ENCODE assay signal across 8 cellular contexts in genomic region chr2:42100696-42101585, GRCh38. TPM values are rescaled to one million over a fixed set of nuclear protein-coding genes. Genes with fewer than 3 reads are reported as not detected.
DNase-seq lines count a peak whose midpoint lies in the region; ATAC-seq and TF ChIP-seq lines count a peak whose summit lies in the region.

No MANE protein-coding gene starts in this region.

- TF ChIP-seq POLR2A in esophagus muscularis mucosa (IDR thresholded peaks at IDR 0.05; ENCODE audit: low read depth), result no peak
- TF ChIP-seq POLR2A in transverse colon (IDR thresholded peaks at IDR 0.05), result no peak

- peaks cover 7% of the 10 kb centered on the region for H3K9me3 Mint-ChIP-seq in natural killer cell treated with Interleukin-12 subunit alpha and Interleukin-12 subunit beta and Interleukin-15 and Interleukin-18, amount 100 ng/mL, for 72 hours

- H3K27me3 Mint-ChIP-seq in natural killer cell treated with Interleukin-12 subunit alpha and Interleukin-12 subunit beta and Interleukin-15 and Interleukin-18, amount 100 ng/mL, for 72 hours, result no peaks in the 10 kb centered on the region

- no peak for DNase-seq in HL-60 (ENCODE audit: low read depth in 1 of 2, low spot score in 1 of 2)
- peak; percentile 51 for DNase-seq in activated T-cell treated with anti-CD3 and anti-CD28 coated beads for 4 hours
- no peak for DNase-seq in esophagus muscularis mucosa (ENCODE audit: extremely low spot score)
- peak; percentile 78 for DNase-seq in natural killer cell treated with Interleukin-12 subunit alpha and Interleukin-12 subunit beta and Interleukin-15 and Interleukin-18, amount 100 ng/mL, for 72 hours (ENCODE audit: low spot score)
- peak; percentile 75 for DNase-seq in transverse colon
- DNase-seq in SK-N-SH, result no peak

- in situ Hi-C loops in transverse colon (cut with MboI; ENCODE audit: low pct_ligation_motif_present in 1 of 4, low pct_unique_long_range_greater_than_20kb in 1 of 4, low sequenced_read_pairs in 3 of 4), result loop anchor here in 1 of 4 donors (25.0 kb wide), 1 partner anchor 236 kb away; no protein-coding TSS in a partner anchor

- H3K27ac Mint-ChIP-seq in natural killer cell treated with Interleukin-12 subunit alpha and Interleukin-12 subunit beta and Interleukin-15 and Interleukin-18, amount 100 ng/mL, for 72 hours, result peak overlapping the region; percentile 36 to 57

- 73% methylated on average over 22 of the region's 68 CpGs for WGBS in esophagus muscularis mucosa
- 15 to 100% methylated on average over 2 to 33 of the region's 68 CpGs for WGBS in transverse colon (ENCODE audit: low coverage in 1 of 2), 2 donors
- 94% methylated on average over 48 of the region's 68 CpGs for WGBS in SK-N-SH (ENCODE audit: low lambda C conversion rate)

- peaks cover 39 to 49% of the 10 kb centered on the region in 2 donors for H3K4me1 Mint-ChIP-seq in natural killer cell treated with Interleukin-12 subunit alpha and Interleukin-12 subunit beta and Interleukin-15 and Interleukin-18, amount 100 ng/mL, for 72 hours (ENCODE audit: low read depth in 2 of 2)

- H3K36me3 ChIP-seq in esophagus muscularis mucosa (no peaks in the 10 kb centered on the region), transverse colon (no peaks in the 10 kb centered on the region), SK-N-SH (replicated peaks in 1 of 2; ENCODE audit: control insufficient read depth in 1 of 2, insufficient read depth in 2 of 2, low read length in 1 of 2) (no peaks in the 10 kb centered on the region)

- no peak overlapping the region for H3K27ac ChIP-seq in HL-60 (replicated peaks)
- H3K27ac ChIP-seq in esophagus muscularis mucosa (replicated peaks in 1 of 4), result peak overlapping the region; percentile 85 to 90 (median 88)
- H3K27ac ChIP-seq in transverse colon, result peak overlapping the region; percentile 80 to 87 (median 82)
- H3K27ac ChIP-seq in SK-N-SH (ENCODE audit: low read depth in 2 of 2, low read length in 1 of 2), result no peak overlapping the region

- no peaks in the 10 kb centered on the region for H3F3A ChIP-seq in SK-N-SH (replicated peaks; ENCODE audit: insufficient read depth)

- no peak for TF ChIP-seq RAD21 in SK-N-SH (IDR thresholded peaks at IDR 0.05; ENCODE audit: low read length)

- no peaks in the 10 kb centered on the region for H3K9me2 ChIP-seq in SK-N-SH

- no peak overlapping the region for H3K4me2 ChIP-seq in SK-N-SH

- POLR2A ChIA-PET in SK-N-SH (lab: Yijun Ruan, JAX), result no interaction called here

- peak; percentile 44 to 63 for ATAC-seq in natural killer cell treated with Interleukin-12 subunit alpha and Interleukin-12 subunit beta and Interleukin-15 and Interleukin-18, amount 100 ng/mL, for 72 hours
- ATAC-seq in HG02870 (IDR thresholded peaks at IDR 0.05; ENCODE audit: unreplicated experiment) (no peak), GM21526 (IDR thresholded peaks at IDR 0.05; ENCODE audit: low FRiP score, unreplicated experiment) (no peak)

- H3K9ac ChIP-seq in SK-N-SH, result no peak overlapping the region

- TF ChIP-seq EP300 in esophagus muscularis mucosa (IDR thresholded peaks at IDR 0.05), result no peak
- no peak for TF ChIP-seq EP300 in transverse colon (IDR thresholded peaks at IDR 0.05; ENCODE audit: low read depth)
- no peak for TF ChIP-seq EP300 in SK-N-SH (IDR thresholded peaks at IDR 0.05; ENCODE audit: borderline replicate concordance in 1 of 2, low read depth in 1 of 2, low read length in 1 of 2)

- no peak for TF ChIP-seq CTCF in HL-60 (IDR thresholded peaks at IDR 0.05; ENCODE audit: insufficient read depth, low read length)
- no peak for TF ChIP-seq CTCF in esophagus muscularis mucosa (IDR thresholded peaks at IDR 0.05)
- TF ChIP-seq CTCF in transverse colon (IDR thresholded peaks at IDR 0.05), result no peak
- TF ChIP-seq CTCF in SK-N-SH (IDR thresholded peaks at IDR 0.05), result no peak

- CTCF ChIA-PET in SK-N-SH (lab: Yijun Ruan, JAX), result interaction anchor here (1.0 to 7.5 kb wide), 9 partner anchors 8 to 260 kb away, joined by 3 to 67 read pairs (median 3); partner anchors contain the start of gene COX7A2L

- intact Hi-C loops in esophagus muscularis mucosa (cut with DNase I) (no loop called here), transverse colon (cut with DNase I; ENCODE audit: low total_unique reads) (loop anchor here (2.0 kb wide), 1 partner anchor 68 kb away; the partner anchor contains the start of gene EML4)

- 0 out of 2 replicates have a peak overlapping the region, but pooled peaks have one; percentile 5 for H3K4me3 ChIP-seq in HL-60 (replicated peaks; ENCODE audit: insufficient read depth, low read length)
- peak overlapping the region; percentile 55 to 60 (median 56) for H3K4me3 ChIP-seq in esophagus muscularis mucosa
- peak overlapping the region; percentile 10 to 52 (median 43) for H3K4me3 ChIP-seq in transverse colon
- no peak overlapping the region for H3K4me3 ChIP-seq in SK-N-SH (ENCODE audit: low read depth in 2 of 2, low read length in 1 of 2)

- H3K79me2 ChIP-seq in SK-N-SH (ENCODE audit: insufficient read depth), result no peaks in the 10 kb centered on the region

- H3K36me3 Mint-ChIP-seq in natural killer cell treated with Interleukin-12 subunit alpha and Interleukin-12 subunit beta and Interleukin-15 and Interleukin-18, amount 100 ng/mL, for 72 hours, result peaks cover 10% of the 10 kb centered on the region

- H3K9me3 ChIP-seq in esophagus muscularis mucosa (no peaks in the 10 kb centered on the region), transverse colon (no peaks in the 10 kb centered on the region), SK-N-SH (no peaks in the 10 kb centered on the region)

- H2AFZ ChIP-seq in SK-N-SH (ENCODE audit: low read depth), result no peak overlapping the region

- H3K4me1 ChIP-seq in esophagus muscularis mucosa (peaks cover 30 to 55% (median 52%) of the 10 kb centered on the region in 4 donors), transverse colon (peaks cover 0 to 43% (median 9%) of the 10 kb centered on the region in 4 donors), SK-N-SH (ENCODE audit: control insufficient read depth in 1 of 2, insufficient read depth in 2 of 2, low read depth in 1 of 2, low read length in 1 of 2) (peaks cover 0 to 15% of the 10 kb centered on the region in 2 experiments; a peak in 1 of 4 replicates)

- peak overlapping the region; percentile 52 for H3K4me3 Mint-ChIP-seq in natural killer cell treated with Interleukin-12 subunit alpha and Interleukin-12 subunit beta and Interleukin-15 and Interleukin-18, amount 100 ng/mL, for 72 hours

- peaks cover 8% of the 10 kb centered on the region for H3K27me3 ChIP-seq in HL-60 (ENCODE audit: insufficient read depth, poor library complexity, severe bottlenecking)
- H3K27me3 ChIP-seq in esophagus muscularis mucosa, result no peaks in the 10 kb centered on the region
- H3K27me3 ChIP-seq in transverse colon, result no peaks in the 10 kb centered on the region
- H3K27me3 ChIP-seq in SK-N-SH (ENCODE audit: insufficient read depth), result no peaks in the 10 kb centered on the region

- no peaks in the 10 kb centered on the region for H4K20me1 ChIP-seq in SK-N-SH (ENCODE audit: insufficient read depth)

TF ChIP-seq in SK-N-SH, 30 proteins besides CTCF, POLR2A, EP300 and RAD21:
- TF ChIP-seq TAF1 (IDR thresholded peaks at IDR 0.05; ENCODE audit: borderline replicate concordance, low read depth, low read length), result no peak
- no peak for TF ChIP-seq NRF1 (IDR thresholded peaks at IDR 0.05; ENCODE audit: low read depth, low read length)
- no peak for TF ChIP-seq SMC3 (IDR thresholded peaks at IDR 0.05; ENCODE audit: low read depth, low read length)
- TF ChIP-seq IRF3 (IDR thresholded peaks at IDR 0.05; ENCODE audit: low read depth, low read length), result no peak
- no peak for TF ChIP-seq MEF2A (IDR thresholded peaks at IDR 0.05; ENCODE audit: borderline replicate concordance, low read depth)
- TF ChIP-seq JUND (IDR thresholded peaks at IDR 0.05), result no peak
- TF ChIP-seq USF2 (IDR thresholded peaks at IDR 0.05; ENCODE audit: borderline replicate concordance, low read depth, low read length), result no peak

RNA-seq across cellular contexts. Expression of gene PKDCC, which starts 53.1 kb away (rescaled TPM):
- total RNA-seq in esophagus muscularis mucosa, result 100 to 1,000 TPM; 102 to 290 (median 208) TPM
- total RNA-seq in natural killer cell treated with Interleukin-12 subunit alpha and Interleukin-12 subunit beta and Interleukin-15 and Interleukin-18, amount 100 ng/mL, for 72 hours, result not detected
- 100 to 1,000 TPM in 1 of 4 donors, 10 to 100 TPM in 3; 60.6 to 108 (median 74.6) TPM for total RNA-seq in transverse colon
- polyA plus RNA-seq in SK-N-SH (2012; rRNA removed), result 16.0 and 19.5 TPM in 2 replicates
- 6.9 and 10.5 TPM in 2 replicates for polyA plus RNA-seq in SK-N-SH (2012; cell fraction: cytosol; rRNA removed)
- 57.7 and 96.1 TPM in 2 replicates for polyA plus RNA-seq in SK-N-SH (2012; cell fraction: nucleus; rRNA removed)

Comparison
In these comparisons a context has a peak if more than half of its experiments do, and no peak if none do; other contexts are left out.
1. DNase-seq: peak in activated T-cell treated with anti-CD3 and anti-CD28 coated beads for 4 hours (single experiment), natural killer cell treated with Interleukin-12 subunit alpha and Interleukin-12 subunit beta and Interleukin-15 and Interleukin-18, amount 100 ng/mL, for 72 hours (single experiment) and transverse colon (single experiment); none in HL-60 (0 of 2), esophagus muscularis mucosa (single experiment) and SK-N-SH (single experiment).
2. H3K27ac ChIP-seq: peak in esophagus muscularis mucosa (4 of 4) and transverse colon (4 of 4); none in HL-60 (single experiment) and SK-N-SH (0 of 2).
3. H3K4me3 ChIP-seq: peak in HL-60 (single experiment), esophagus muscularis mucosa (4 of 4) and transverse colon (4 of 4); none in SK-N-SH (0 of 2).
4. ATAC-seq: peak in natural killer cell treated with Interleukin-12 subunit alpha and Interleukin-12 subunit beta and Interleukin-15 and Interleukin-18, amount 100 ng/mL, for 72 hours (2 of 2); none in HG02870 (single experiment) and GM21526 (single experiment).
5. RNA of gene PKDCC, which starts 53.1 kb away (total RNA-seq): 102 to 290 TPM in esophagus muscularis mucosa and 60.6 to 108 TPM in transverse colon; not detected in natural killer cell treated with Interleukin-12 subunit alpha and Interleukin-12 subunit beta and Interleukin-15 and Interleukin-18, amount 100 ng/mL, for 72 hours; every median in the first group is over 10 times any median in the second.